ENCODE assay signal across 9 cellular contexts in genomic region chr3:171770689-171771620, GRCh38.
DNase-seq lines count a peak whose midpoint lies in the region; ATAC-seq and TF ChIP-seq lines count a peak whose summit lies in the region.
"Had no signal": no experiment of that assay in that cellular context is flagged by ENCODE, and none has a peak within 500 bp of the region (broad histone marks: within the 10 kb centered on the region; RNA-seq: fewer than 3 reads in every experiment).

No MANE protein-coding gene starts in this region.

- no peaks in the 10 kb centered on the region for H3K36me3 Mint-ChIP-seq in T-helper 2 cell treated with Interferon-gamma antibody and Interleukin-4, amounts not matched to agents 5 μg/mL and 100 μg/mL, for 36 hours (ENCODE audit: low read depth)

- H3K4me3 ChIP-seq in RWPE2 (ENCODE audit: severe bottlenecking) (peak overlapping the region; percentile 12), neuron (ENCODE audit: low read length) (peak overlapping the region; percentile 12)

- H3K4me1 ChIP-seq in ES-I3 (ENCODE audit: insufficient read depth, low read length) = peaks cover 5% of the 10 kb centered on the region
- H3K4me1 ChIP-seq in RWPE2 (ENCODE audit: insufficient read depth, poor library complexity, severe bottlenecking) = peaks cover 11% of the 10 kb centered on the region
- H3K4me1 ChIP-seq in neuron (ENCODE audit: insufficient read depth, low read length) = peaks cover 7% of the 10 kb centered on the region

- H3K27ac ChIP-seq in RWPE2 (ENCODE audit: poor library complexity, severe bottlenecking) = no peak overlapping the region
- H3K27ac ChIP-seq: KMS-11 had no signal

- ATAC-seq in HG03575 (IDR thresholded peaks at IDR 0.05; ENCODE audit: extremely low read depth, insufficient number of reproducible peaks, low FRiP score, unreplicated experiment) (peak; percentile 56), RWPE2 (ENCODE audit: low read depth) (peak; percentile 98), GM21737 (IDR thresholded peaks at IDR 0.05; ENCODE audit: unreplicated experiment) (no peak)

- no peak overlapping the region for H3K4me3 Mint-ChIP-seq in T-helper 2 cell treated with Interferon-gamma antibody and Interleukin-4, amounts not matched to agents 5 μg/mL and 100 μg/mL, for 36 hours

- peaks cover 17% of the 10 kb centered on the region for H3K27me3 Mint-ChIP-seq in T-helper 2 cell treated with Interferon-gamma antibody and Interleukin-4, amounts not matched to agents 5 μg/mL and 100 μg/mL, for 36 hours (ENCODE audit: low read depth)

- no peaks in the 10 kb centered on the region for H3K36me3 ChIP-seq in ES-I3 (ENCODE audit: insufficient read depth, low read length)
- no peaks in the 10 kb centered on the region for H3K36me3 ChIP-seq in RWPE2 (ENCODE audit: low read depth)
- no peaks in the 10 kb centered on the region for H3K36me3 ChIP-seq in neuron (ENCODE audit: insufficient read depth, low read length)

- H3K9me3 ChIP-seq in ES-I3 (ENCODE audit: control insufficient read depth, insufficient read depth, low read length) = no peaks in the 10 kb centered on the region
- H3K9me3 ChIP-seq in RWPE2 (ENCODE audit: severe bottlenecking) = no peaks in the 10 kb centered on the region
- no peaks in the 10 kb centered on the region for H3K9me3 ChIP-seq in neuron (ENCODE audit: low read length)

- H3K4me1 Mint-ChIP-seq in T-helper 2 cell treated with Interferon-gamma antibody and Interleukin-4, amounts not matched to agents 5 μg/mL and 100 μg/mL, for 36 hours (ENCODE audit: low read depth) = peaks cover 2% of the 10 kb centered on the region

- no peak overlapping the region for H3K27ac Mint-ChIP-seq in T-helper 2 cell treated with Interferon-gamma antibody and Interleukin-4, amounts not matched to agents 5 μg/mL and 100 μg/mL, for 36 hours

- TF ChIP-seq CTCF in RWPE2 (IDR thresholded peaks at IDR 0.05; ENCODE audit: poor library complexity, severe bottlenecking) = no peak

- peak overlapping the region; percentile 44 for H2AFZ ChIP-seq in neuron (ENCODE audit: low read depth, low read length)

- peak overlapping the region; percentile 45; the same call in 1 of the 2 replicates for H3K9ac ChIP-seq in ES-I3 (ENCODE audit: low read depth, low read length)
- H3K9ac ChIP-seq: KMS-11 had no signal

- H3K9me3 Mint-ChIP-seq in T-helper 2 cell treated with Interferon-gamma antibody and Interleukin-4, amounts not matched to agents 5 μg/mL and 100 μg/mL, for 36 hours = no peaks in the 10 kb centered on the region

- DNase-seq in RWPE2 (ENCODE audit: low spot score) (no peak), fibroblast of peridontal ligament (ENCODE audit: extremely low read depth) (peak; percentile 93), GOT3 (lab: John Stamatoyannopoulos, UW) (no peak)
- DNase-seq in T-helper 2 cell treated with Interferon-gamma antibody and Interleukin-4, amounts not matched to agents 5 μg/mL and 100 μg/mL, for 36 hours (ENCODE audit: low spot score) = no peak

- H3K27me3 ChIP-seq in RWPE2 (ENCODE audit: insufficient read depth, poor library complexity, severe bottlenecking) = no peaks in the 10 kb centered on the region
- H3K27me3 ChIP-seq in neuron (ENCODE audit: insufficient read depth, low read length) = no peaks in the 10 kb centered on the region
